Comparison of ENCODE assay signal across 12 cellular contexts in the genomic region with DNA sequence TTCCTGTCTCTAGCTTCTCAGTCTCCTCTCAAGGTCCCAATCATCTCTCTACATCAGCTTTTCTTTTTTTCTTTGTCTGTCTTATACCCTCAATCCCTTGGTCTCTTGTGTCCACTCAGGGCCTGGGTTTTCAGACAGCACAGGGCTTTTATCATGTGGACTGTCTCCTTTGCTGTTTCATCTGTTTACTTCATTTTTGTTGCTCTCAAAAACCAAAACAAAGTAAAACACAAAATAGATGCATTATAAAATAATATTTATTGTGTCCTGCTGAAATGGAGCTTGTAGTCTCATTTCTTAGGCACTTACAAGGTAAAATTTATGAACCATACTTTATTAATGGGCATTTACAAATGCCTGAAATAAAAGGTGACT. TPM values are rescaled to one million over a fixed set of nuclear protein-coding genes. Genes with fewer than 3 reads are reported as not detected.
DNase-seq lines count a peak whose midpoint lies in the region; ATAC-seq and TF ChIP-seq lines count a peak whose summit lies in the region.
"Had no signal": no experiment of that assay in that cellular context is flagged by ENCODE, and none has a peak within 500 bp of the region (broad histone marks: within the 10 kb centered on the region; RNA-seq: fewer than 3 reads in every experiment).

No MANE protein-coding gene starts in this region.

- POLR2A ChIA-PET in activated CD4-positive, alpha-beta T cell treated with anti-CD3 and anti-CD28 coated beads for 36 hours (lab: Charles Lee): interaction anchor here (0.5 to 0.8 kb wide), 3 partner anchors 11 to 190 kb away, joined by 3 to 5 read pairs (median 3); no protein-coding TSS in a partner anchor
- POLR2A ChIA-PET in OCI-LY7 (lab: Charles Lee): interaction anchor here (0.7 to 3.1 kb wide), 16 partner anchors 8 to 111 kb away, joined by 3 to 24 read pairs (median 4); a partner anchor contains a TSS

- H3K4me3 Mint-ChIP-seq in activated CD4-positive, alpha-beta T cell treated with anti-CD3 and anti-CD28 coated beads for 36 hours: peak overlapping the region; percentile 47
- H3K4me3 Mint-ChIP-seq in endothelial cell (ENCODE audit: unreplicated experiment): peak overlapping the region; percentile 13
- peak overlapping the region; percentile 64 for H3K4me3 Mint-ChIP-seq in stimulated activated effector memory CD8-positive, alpha-beta T cell treated with anti-CD3 and anti-CD28 coated beads, Interleukin-12 subunit alpha, Interleukin-12 subunit beta, amount 100 ng/mL, for 72 hours
- H3K4me3 Mint-ChIP-seq: WTC11 had no signal

- CTCF ChIA-PET in activated CD4-positive, alpha-beta T cell treated with anti-CD3 and anti-CD28 coated beads for 36 hours (lab: Charles Lee): interaction anchor here (0.7 to 4.2 kb wide), 13 partner anchors 9 to 164 kb away, joined by 3 to 31 read pairs (median 6); a partner anchor contains a TSS
- CTCF ChIA-PET in OCI-LY7 (lab: Charles Lee; ENCODE audit: unreplicated experiment): interaction anchor here (0.6 to 2.5 kb wide), 4 partner anchors 8 to 53 kb away, joined by 3 to 9 read pairs (median 4); no protein-coding TSS in a partner anchor

- H3K36me3 Mint-ChIP-seq in activated CD4-positive, alpha-beta T cell treated with anti-CD3 and anti-CD28 coated beads for 36 hours (ENCODE audit: low read depth): peaks cover 6% of the 10 kb centered on the region
- no peaks in the 10 kb centered on the region for H3K36me3 Mint-ChIP-seq in endothelial cell (ENCODE audit: low read depth, unreplicated experiment)
- H3K36me3 Mint-ChIP-seq in stimulated activated effector memory CD8-positive, alpha-beta T cell treated with anti-CD3 and anti-CD28 coated beads, Interleukin-12 subunit alpha, Interleukin-12 subunit beta, amount 100 ng/mL, for 72 hours: peaks cover 12% of the 10 kb centered on the region
- H3K36me3 Mint-ChIP-seq: WTC11 had no signal

- H3K9me3 Mint-ChIP-seq in activated CD4-positive, alpha-beta T cell treated with anti-CD3 and anti-CD28 coated beads for 36 hours (ENCODE audit: low read depth): peaks cover 10% of the 10 kb centered on the region
- no peaks in the 10 kb centered on the region for H3K9me3 Mint-ChIP-seq in endothelial cell (ENCODE audit: unreplicated experiment)
- peaks cover 5% of the 10 kb centered on the region for H3K9me3 Mint-ChIP-seq in stimulated activated effector memory CD8-positive, alpha-beta T cell treated with anti-CD3 and anti-CD28 coated beads, Interleukin-12 subunit alpha, Interleukin-12 subunit beta, amount 100 ng/mL, for 72 hours

- peaks cover 59% of the 10 kb centered on the region for H3K4me1 ChIP-seq in OCI-LY7 (ENCODE audit: insufficient read depth, low read length, poor library complexity, severe bottlenecking)

- peak overlapping the region; percentile 86; the same call in 1 of the 2 replicates for H2AFZ ChIP-seq in OCI-LY7 (ENCODE audit: low read length)

- H4K20me1 ChIP-seq in OCI-LY7 (ENCODE audit: insufficient read depth, low read length): no peaks in the 10 kb centered on the region

- BruUV-seq in OCI-LY7 (replicated peaks; lab: Mats Ljungman, UMichigan): no TSS peak

- H3K36me3 ChIP-seq in OCI-LY7 (ENCODE audit: insufficient read depth, low read length): peaks cover 17% of the 10 kb centered on the region
- H3K36me3 ChIP-seq: MG63 had no signal

- H3K27me3 Mint-ChIP-seq in activated CD4-positive, alpha-beta T cell treated with anti-CD3 and anti-CD28 coated beads for 36 hours: no peaks in the 10 kb centered on the region
- peaks cover 4% of the 10 kb centered on the region for H3K27me3 Mint-ChIP-seq in endothelial cell (ENCODE audit: unreplicated experiment)

- peak overlapping the region; percentile 92 for H3K27ac Mint-ChIP-seq in activated CD4-positive, alpha-beta T cell treated with anti-CD3 and anti-CD28 coated beads for 36 hours
- peak overlapping the region; percentile 100 for H3K27ac Mint-ChIP-seq in endothelial cell (ENCODE audit: unreplicated experiment)
- H3K27ac Mint-ChIP-seq in stimulated activated effector memory CD8-positive, alpha-beta T cell treated with anti-CD3 and anti-CD28 coated beads, Interleukin-12 subunit alpha, Interleukin-12 subunit beta, amount 100 ng/mL, for 72 hours: peak overlapping the region; percentile 93
- H3K27ac Mint-ChIP-seq: WTC11 had no signal

- H3K79me2 ChIP-seq in OCI-LY7 (ENCODE audit: insufficient read depth, low read depth, low read length): no peaks in the 10 kb centered on the region

- no peak for DNase-seq in activated CD4-positive, alpha-beta T cell treated with anti-CD3 and anti-CD28 coated beads for 36 hours
- DNase-seq in activated CD4-positive, alpha-beta T cell treated with anti-CD3 and anti-CD28 coated beads, Interleukin-2, amount 50 U/mL, for 1 hour: no peak
- DNase-seq in OCI-LY7 (ENCODE audit: low spot score): no peak
- DNase-seq in endothelial cell (ENCODE audit: low spot score): no peak
- no peak for DNase-seq in stimulated activated effector memory CD8-positive, alpha-beta T cell treated with anti-CD3 and anti-CD28 coated beads, Interleukin-12 subunit alpha, Interleukin-12 subunit beta, amount 100 ng/mL, for 72 hours (ENCODE audit: low spot score in 2 of 2)
- no peak for DNase-seq in NCI-H82 treated with DMSO at 0.1 percent for 48 hours (lab: John Stamatoyannopoulos, UW; ENCODE audit: unreplicated experiment)
- no peak for DNase-seq in left cardiac atrium
- no peak for DNase-seq in cerebellar nuclear complex (lab: John Stamatoyannopoulos, UW)
- DNase-seq: MG63, NCI-H345 had no signal

- H3K9me2 ChIP-seq in OCI-LY7 (ENCODE audit: insufficient read depth, low read length): no peaks in the 10 kb centered on the region

- H3K4me3 ChIP-seq in OCI-LY7 (ENCODE audit: low read depth, low read length, poor library complexity, severe bottlenecking): peak overlapping the region; percentile 35
- H3K4me3 ChIP-seq: MG63 had no signal

- peak overlapping the region; percentile 85 for H3K27ac ChIP-seq in OCI-LY7 (ENCODE audit: low read depth, low read length, poor library complexity, severe bottlenecking)
- H3K27ac ChIP-seq: RWPE1 had no signal

- H3K9me3 ChIP-seq in OCI-LY7 (ENCODE audit: low read length): peaks cover 21% of the 10 kb centered on the region; the same call in 1 of the 2 replicates
- H3K9me3 ChIP-seq: MG63 had no signal

- no peak for TF ChIP-seq CTCF in OCI-LY7 (conservative IDR thresholded peaks at IDR 0.05; ENCODE audit: low read length)
- no peak for TF ChIP-seq CTCF in endothelial cell (IDR thresholded peaks at IDR 0.05; ENCODE audit: unreplicated experiment)

- H3K4me2 ChIP-seq in OCI-LY7 (ENCODE audit: low read length): peak overlapping the region; percentile 77

- no peak for ATAC-seq in activated CD4-positive, alpha-beta T cell treated with anti-CD3 and anti-CD28 coated beads for 36 hours
- no peak for ATAC-seq in stimulated activated effector memory CD8-positive, alpha-beta T cell treated with anti-CD3 and anti-CD28 coated beads, Interleukin-12 subunit alpha, Interleukin-12 subunit beta, amount 100 ng/mL, for 72 hours
- ATAC-seq in left cardiac atrium: no peak
- ATAC-seq: WTC11 had no signal

- peaks cover 65% of the 10 kb centered on the region for H3K4me1 Mint-ChIP-seq in activated CD4-positive, alpha-beta T cell treated with anti-CD3 and anti-CD28 coated beads for 36 hours
- peaks cover 36% of the 10 kb centered on the region for H3K4me1 Mint-ChIP-seq in endothelial cell (ENCODE audit: unreplicated experiment)
- H3K4me1 Mint-ChIP-seq in stimulated activated effector memory CD8-positive, alpha-beta T cell treated with anti-CD3 and anti-CD28 coated beads, Interleukin-12 subunit alpha, Interleukin-12 subunit beta, amount 100 ng/mL, for 72 hours: peaks cover 48% of the 10 kb centered on the region
- H3K4me1 Mint-ChIP-seq: WTC11 had no signal

- intact Hi-C loops in activated CD4-positive, alpha-beta T cell treated with anti-CD3 and anti-CD28 coated beads for 36 hours (cut with DNase I, micrococcal nuclease): loop anchor here (2.0 to 5.0 kb wide), 5 partner anchors 20 to 114 kb away; a partner anchor contains a TSS
- intact Hi-C loops in OCI-LY7 (cut with micrococcal nuclease; ENCODE audit: unreplicated experiment) (loop anchor here (1.0 kb wide), 1 partner anchor 19 kb away; no protein-coding TSS in a partner anchor), left cardiac atrium (cut with DNase I) (no loop called here)

RNA-seq across cellular contexts. Expression of a gene that starts 17.8 kb away (rescaled TPM):
- total RNA-seq in activated CD4-positive, alpha-beta T cell treated with anti-CD3 and anti-CD28 coated beads for 36 hours: 10 to 100 TPM; 45.9 to 55.0 TPM
- 39.8 and 43.0 TPM in 2 replicates for total RNA-seq in OCI-LY7 (2014; rRNA removed; shearing (Covaris generic))
- total RNA-seq in OCI-LY7 (2022) (65.1 and 72.4 TPM in 2 replicates), endothelial cell (ENCODE audit: unreplicated experiment) (not detected), left cardiac atrium (1 to 10 TPM in 1 of 2 donors, under 1 TPM in 1; 0.55 to 1.4 TPM)
- total RNA-seq: WTC11 had no signal

RNA-seq across cellular contexts. Expression of a gene that starts 38.5 kb away (rescaled TPM):
- total RNA-seq in activated CD4-positive, alpha-beta T cell treated with anti-CD3 and anti-CD28 coated beads for 36 hours: 10 to 100 TPM; 14.8 to 17.8 TPM
- 23.3 and 23.4 TPM in 2 replicates for total RNA-seq in OCI-LY7 (2014; rRNA removed; shearing (Covaris generic))
- total RNA-seq in OCI-LY7 (2022) (22.2 and 28.8 TPM in 2 replicates), endothelial cell (ENCODE audit: unreplicated experiment) (not detected), left cardiac atrium (1 to 10 TPM; 4.8 to 7.7 TPM)

Comparison
In these comparisons a context has a peak if more than half of its experiments do, and no peak if none do; other contexts are left out.
1. H3K4me3 Mint-ChIP-seq: peak in every context shown above with its lines; median percentile 64 in stimulated activated effector memory CD8-positive, alpha-beta T cell treated with anti-CD3 and anti-CD28 coated beads, Interleukin-12 subunit alpha, Interleukin-12 subunit beta, amount 100 ng/mL, for 72 hours; 47 in activated CD4-positive, alpha-beta T cell treated with anti-CD3 and anti-CD28 coated beads for 36 hours; 13 in endothelial cell.
2. RNA of a gene that starts 17.8 kb away (total RNA-seq): 39.8 to 72.4 TPM in OCI-LY7 and 45.9 to 55.0 TPM in activated CD4-positive, alpha-beta T cell treated with anti-CD3 and anti-CD28 coated beads for 36 hours; 0.55 to 1.4 TPM in left cardiac atrium and not detected in endothelial cell (single experiment); every median in the first group is over 10 times any median in the second.
3. intact Hi-C loops: an anchor here in activated CD4-positive, alpha-beta T cell treated with anti-CD3 and anti-CD28 coated beads for 36 hours (2.0 to 5.0 kb wide) and OCI-LY7 (1.0 kb wide); none called in left cardiac atrium.
4. Peak in every context shown above with its lines, with median percentiles within 50 percentile points of each other: H3K27ac Mint-ChIP-seq.